Comparison of ENCODE assay signal across 9 cellular contexts in genomic region chr12:110349521-110350151, GRCh38. TPM values are rescaled to one million over a fixed set of nuclear protein-coding genes. Genes with fewer than 3 reads are reported as not detected.
DNase-seq lines count a peak whose midpoint lies in the region; ATAC-seq and TF ChIP-seq lines count a peak whose summit lies in the region.
"Had no signal": no experiment of that assay in that cellular context is flagged by ENCODE, and none has a peak within 500 bp of the region (broad histone marks: within the 10 kb centered on the region; RNA-seq: fewer than 3 reads in every experiment).

No MANE protein-coding gene starts in this region.

- 0 out of 3 replicates have a peak, but pooled peaks have one; percentile 13 for ATAC-seq in DND-41 (ENCODE audit: insufficient read depth, low read depth)
- ATAC-seq in GM21447 (IDR thresholded peaks at IDR 0.05; ENCODE audit: unreplicated experiment) = no peak
- ATAC-seq in foreskin keratinocyte = no peak

- no peak overlapping the region for H3K9ac ChIP-seq in DND-41 (ENCODE audit: low read depth, low read length)
- H3K9ac ChIP-seq: KMS-11 had no signal

- DNase-seq in DND-41 = no peak
- peak in 3 of 5 experiments; percentile 14 to 89 (median 18) for DNase-seq in T-helper 2 cell
- DNase-seq in ascending aorta (ENCODE audit: low spot score in 2 of 2) = no peak
- DNase-seq in GM19238 (ENCODE audit: insufficient read length, low spot score) = no peak
- DNase-seq in D341Med (ENCODE audit: low spot score) = no peak
- no peak for DNase-seq in foreskin keratinocyte

- TF ChIP-seq CTCF in DND-41 (IDR thresholded peaks at IDR 0.05; ENCODE audit: borderline replicate concordance, extremely low read depth, low read length, poor library complexity, severe bottlenecking) (no peak), ascending aorta (IDR thresholded peaks at IDR 0.05) (no peak), foreskin keratinocyte (conservative IDR thresholded peaks at IDR 0.05) (no peak)

- H3K9me3 ChIP-seq in DND-41 (ENCODE audit: insufficient read depth, low read length, severe bottlenecking) (no peaks in the 10 kb centered on the region), ascending aorta (no peaks in the 10 kb centered on the region)

- peaks cover 58% of the 10 kb centered on the region for H3K36me3 ChIP-seq in DND-41 (ENCODE audit: insufficient read depth, low read length)
- peaks cover 49 to 66% of the 10 kb centered on the region in 2 donors for H3K36me3 ChIP-seq in ascending aorta

- H3K27me3 ChIP-seq in DND-41 (ENCODE audit: insufficient read depth, low read length, poor library complexity) (no peaks in the 10 kb centered on the region), ascending aorta (no peaks in the 10 kb centered on the region), foreskin keratinocyte (no peaks in the 10 kb centered on the region)

- intact Hi-C loops in ascending aorta (cut with DNase I) = no loop called here

- H3K4me3 ChIP-seq in DND-41 (ENCODE audit: low read depth in 1 of 2, low read length in 2 of 2) (no peak overlapping the region), ascending aorta (no peak overlapping the region), skin epidermis (no peak overlapping the region)

- H3K4me1 ChIP-seq in DND-41 (ENCODE audit: insufficient read depth, low read length) (no peaks in the 10 kb centered on the region), ascending aorta (no peaks in the 10 kb centered on the region), foreskin keratinocyte (peaks cover 4% of the 10 kb centered on the region)

- H3K27ac ChIP-seq in DND-41 (ENCODE audit: low read length) (no peak overlapping the region), ascending aorta (peak overlapping the region; percentile 12 to 24), skin epidermis (peak overlapping the region in 15 of 21 experiments; percentile 2 to 72 (median 50)), foreskin keratinocyte (no peak overlapping the region)
- H3K27ac ChIP-seq: KMS-11 had no signal

- H3K4me2 ChIP-seq in DND-41 (ENCODE audit: insufficient read depth, low read length) = no peak overlapping the region
- H3K4me2 ChIP-seq: KMS-11 had no signal

- H4K20me1 ChIP-seq in DND-41 (ENCODE audit: insufficient read depth, low read length) = peaks cover 8% of the 10 kb centered on the region

- no peak overlapping the region for H2AFZ ChIP-seq in DND-41 (ENCODE audit: low read depth, low read length)

- no peaks in the 10 kb centered on the region for H3K79me2 ChIP-seq in DND-41 (ENCODE audit: insufficient read depth, low read length)

RNA-seq across cellular contexts. Expression of gene ANAPC7, which starts 53.9 kb away (rescaled TPM):
- 34.7 TPM for total RNA-seq in ascending aorta
- 45.4 and 50.5 TPM in 2 replicates for total RNA-seq in foreskin keratinocyte
- 39.4 and 45.5 TPM in 2 replicates for polyA plus RNA-seq in foreskin keratinocyte

Comparison
In these comparisons a context has a peak if more than half of its experiments do, and no peak if none do; other contexts are left out.
1. DNase-seq: peak in T-helper 2 cell (3 of 5); none in DND-41 (single experiment), ascending aorta (0 of 2), GM19238 (single experiment), D341Med (single experiment) and foreskin keratinocyte (0 of 2).
2. H3K27ac ChIP-seq: peak in ascending aorta (2 of 2) and skin epidermis (15 of 21); none in DND-41 (single experiment) and foreskin keratinocyte (single experiment).